Comparison of ENCODE assay signal across 1 cellular context in genomic region chr2:222750533-222750932, GRCh38.
TF ChIP-seq lines count a peak whose summit lies in the region.

No MANE protein-coding gene starts in this region.

TF ChIP-seq in SK-N-SH, 30 proteins besides CTCF, POLR2A, EP300 and RAD21 (continued from another document):
- no peak for TF ChIP-seq REST (IDR thresholded peaks at IDR 0.05; ENCODE audit: low read depth, low read length)
- no peak for TF ChIP-seq USF1 (IDR thresholded peaks at IDR 0.05; ENCODE audit: borderline replicate concordance, low read depth)
- TF ChIP-seq FOXM1 (IDR thresholded peaks at IDR 0.05; ENCODE audit: low read depth): no peak
- no peak for TF ChIP-seq MAX (IDR thresholded peaks at IDR 0.05; ENCODE audit: low read depth)
- no peak for TF ChIP-seq RFX5 (IDR thresholded peaks at IDR 0.05; ENCODE audit: low read length)
- no peak for TF ChIP-seq ELF1 (IDR thresholded peaks at IDR 0.05)
